ENCODE assay signal across 16 cellular contexts in genomic region chr7:88254721-88255120, GRCh38. TPM values are rescaled to one million over a fixed set of nuclear protein-coding genes. Genes with fewer than 3 reads are reported as not detected.
DNase-seq lines count a peak whose midpoint lies in the region; ATAC-seq and TF ChIP-seq lines count a peak whose summit lies in the region.
"Had no signal": no experiment of that assay in that cellular context is flagged by ENCODE, and none has a peak within 500 bp of the region (broad histone marks: within the 10 kb centered on the region; RNA-seq: fewer than 3 reads in every experiment).

No MANE protein-coding gene starts in this region.

- peak overlapping the region; percentile 43 for H3K4me2 ChIP-seq in PC-3 (ENCODE audit: low read length)

- intact Hi-C loops in PC-3 (cut with micrococcal nuclease), result no loop called here

- H3F3A ChIP-seq in PC-3 (ENCODE audit: low read length, unreplicated experiment), result no peaks in the 10 kb centered on the region

- H2AFZ ChIP-seq in PC-3 (ENCODE audit: low read length), result no peak overlapping the region
- H2AFZ ChIP-seq: parathyroid adenoma had no signal

- peaks cover 5% of the 10 kb centered on the region; the same call in 1 of the 2 replicates for H3K36me3 ChIP-seq in PC-3 (ENCODE audit: low read depth, low read length)

- H3K9ac ChIP-seq in PC-3 (ENCODE audit: low read length), result peak overlapping the region; percentile 36; the same call in 1 of the 2 replicates
- H3K9ac ChIP-seq: parathyroid adenoma had no signal

- DNase-seq in GM03348 (ENCODE audit: low spot score) (peak; percentile 3), PC-3 (peak; percentile 88), fibroblast of gingiva (ENCODE audit: low read depth) (peak; percentile 33), retinal pigment epithelial cell (ENCODE audit: low read depth) (peak; percentile 19), NCI-H2171 (lab: John Stamatoyannopoulos, UW) (no peak), DMS114 treated with DMSO at 0.1 percent for 48 hours (lab: John Stamatoyannopoulos, UW; ENCODE audit: unreplicated experiment) (no peak)
- no peak for DNase-seq in activated naive CD4-positive, alpha-beta T cell treated with anti-CD3 and anti-CD28 coated beads, Interleukin-2, amount 50 U/mL, for 16 hours
- DNase-seq: activated CD8-positive, alpha-beta T cell treated with anti-CD3 and anti-CD28 coated beads, Interleukin-2, amount 10 ng/mL, durations not matched to agents 7 days and 5 days; activated gamma-delta T cell; KBM-7; NCI-H1436 treated with DMSO at 0.1 percent for 48 hours; NCI-H446; substantia nigra had no signal

- POLR2A ChIA-PET in PC-3 (lab: Charles Lee; ENCODE audit: unreplicated experiment), result interaction anchor here (0.6 kb wide), 1 partner anchor 10 kb away, joined by 5 read pairs; no protein-coding TSS in a partner anchor

- CTCF ChIA-PET in PC-3 (lab: Charles Lee), result interaction anchor here (0.5 to 1.3 kb wide), 2 partner anchors 11 to 840 kb away, joined by 3 to 10 read pairs; no protein-coding TSS in a partner anchor

- peak; percentile 93 for ATAC-seq in PC-3
- ATAC-seq: activated CD8-positive, alpha-beta T cell treated with anti-CD3 and anti-CD28 coated beads, Interleukin-2, amount 10 ng/mL, durations not matched to agents 7 days and 5 days; SK-N-SH treated with all-trans-retinoic acid at 6 μM for 48 hours had no signal

- peaks cover 15% of the 10 kb centered on the region; the same call in 1 of the 2 replicates for H3K9me3 ChIP-seq in PC-3 (ENCODE audit: low read length)

- H4K20me1 ChIP-seq in PC-3 (ENCODE audit: low read length), result no peaks in the 10 kb centered on the region

- no peak for TF ChIP-seq CTCF in PC-3 (conservative IDR thresholded peaks at IDR 0.05; ENCODE audit: low read depth, low read length)
- no peak for TF ChIP-seq CTCF in retinal pigment epithelial cell (conservative IDR thresholded peaks at IDR 0.05; ENCODE audit: low read depth, low read length)

- peak overlapping the region; percentile 81 for H3K27ac ChIP-seq in PC-3 (ENCODE audit: low read length)
- H3K27ac ChIP-seq: parathyroid adenoma had no signal

- no peaks in the 10 kb centered on the region for H3K79me2 ChIP-seq in PC-3 (ENCODE audit: low read length)
- H3K79me2 ChIP-seq: parathyroid adenoma had no signal

- H3K9me2 ChIP-seq in PC-3 (replicated peaks; ENCODE audit: low read length), result no peaks in the 10 kb centered on the region

- BruUV-seq in PC-3 (replicated peaks; lab: Mats Ljungman, UMichigan), result no TSS peak

- H3K4me1 ChIP-seq in PC-3 (ENCODE audit: insufficient read depth, low read length), result peaks cover 27% of the 10 kb centered on the region
- H3K4me1 ChIP-seq: parathyroid adenoma had no signal

- H3K4me3 ChIP-seq in PC-3 (ENCODE audit: low read length), result no peak overlapping the region
- H3K4me3 ChIP-seq in retinal pigment epithelial cell (ENCODE audit: low read length), result no peak overlapping the region

- no peaks in the 10 kb centered on the region for H3K27me3 ChIP-seq in PC-3 (ENCODE audit: low read length)

RNA-seq across cellular contexts. Expression of gene SRI, which starts 34.9 kb away (rescaled TPM):
- 94.0 and 151 TPM in 2 replicates for total RNA-seq in PC-3 (2014; rRNA removed)

RNA-seq across cellular contexts. Expression of gene STEAP4, which starts 52.0 kb away (rescaled TPM):
- total RNA-seq in PC-3 (2014; rRNA removed), result 1.2 and 1.7 TPM in 2 replicates
- total RNA-seq: activated CD8-positive, alpha-beta T cell treated with anti-CD3 and anti-CD28 coated beads, Interleukin-2, amount 10 ng/mL, durations not matched to agents 7 days and 5 days; dermis microvascular lymphatic vessel endothelial cell had no signal

Comparison
In these comparisons a context has a peak if more than half of its experiments do, and no peak if none do; other contexts are left out.
1. DNase-seq: peak in GM03348 (single experiment), PC-3 (single experiment), fibroblast of gingiva (single experiment) and retinal pigment epithelial cell (single experiment); none in NCI-H2171 (single experiment), activated naive CD4-positive, alpha-beta T cell treated with anti-CD3 and anti-CD28 coated beads, Interleukin-2, amount 50 U/mL, for 16 hours (single experiment) and DMS114 treated with DMSO at 0.1 percent for 48 hours (single experiment).